Comparison of ENCODE assay signal across 28 cellular contexts in the genomic region with DNA sequence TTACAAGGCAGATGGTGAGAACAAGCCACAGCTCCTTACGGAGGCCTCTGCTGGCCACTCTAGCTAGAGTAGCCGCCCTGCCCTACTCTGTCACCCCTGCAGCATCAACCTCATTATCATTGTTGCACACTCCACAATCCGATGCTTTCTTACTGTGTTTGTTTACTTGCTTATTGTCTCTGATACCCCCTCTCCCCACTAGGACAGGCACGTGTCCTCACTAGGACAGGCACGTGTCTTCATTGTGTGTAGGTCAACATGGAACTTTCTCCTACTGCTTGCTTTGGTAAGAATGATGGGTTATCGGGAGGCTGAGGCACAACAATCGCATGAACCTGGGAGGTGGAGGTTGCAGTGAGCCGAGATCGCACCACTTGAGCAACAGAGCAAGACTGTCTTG.
"Had no signal": no experiment of that assay in that cellular context is flagged by ENCODE, and none has a peak within 500 bp of the region (broad histone marks: within the 10 kb centered on the region; RNA-seq: fewer than 3 reads in every experiment).

No MANE protein-coding gene starts in this region.

- DNase-seq: activated CD4-positive, alpha-beta memory T cell treated with anti-CD3 and anti-CD28 coated beads, Interleukin-2, amount 10 ng/mL, durations not matched to agents 7 days and 5 days; activated CD4-positive, alpha-beta T cell treated with anti-CD3 and anti-CD28 coated beads for 1 hour; activated CD4-positive, alpha-beta T cell treated with anti-CD3 and anti-CD28 coated beads for 48 hours; activated CD4-positive, CD25-positive, alpha-beta regulatory T cell; activated CD8-positive, alpha-beta memory T cell treated with anti-CD3 and anti-CD28 coated beads for 24 hours; activated CD8-positive, alpha-beta memory T cell treated with anti-CD3 and anti-CD28 coated beads, Interleukin-2, amount 10 ng/mL, durations not matched to agents 7 days and 5 days; activated CD8-positive, alpha-beta memory T cell treated with anti-CD3 and anti-CD28 coated beads, Interleukin-2, amount 50 U/mL, for 48 hours; activated effector memory CD4-positive, alpha-beta T cell treated with Interleukin-2 at 50 U/mL for 16 hours; activated naive CD4-positive, alpha-beta T cell treated with anti-CD3 and anti-CD28 coated beads for 36 hours; activated T-cell treated with anti-CD3 and anti-CD28 coated beads, Interleukin-2, amount 50 U/mL, for 48 hours; NCI-H1105; NCI-H1417 treated with DMSO at 0.1 percent for 48 hours; NCI-H187 treated with DMSO at 0.1 percent for 48 hours; NCI-H2081; NCI-H226; NCI-H446 treated with DMSO at 0.1 percent for 48 hours; NCI-H524; NCI-H69; NCI-H82; SHP77; SJCRH30; T1000; WERI-Rb-1 had no signal

- ATAC-seq: activated CD8-positive, alpha-beta memory T cell treated with anti-CD3 and anti-CD28 coated beads, Interleukin-2, amount 10 ng/mL, durations not matched to agents 7 days and 5 days; activated naive CD4-positive, alpha-beta T cell treated with anti-CD3 and anti-CD28 coated beads, Interleukin-2, amount 50 U/mL, for 72 hours; Panc1 had no signal

- H3K27me3 ChIP-seq: ascending aorta, cardiac muscle cell, SJCRH30 had no signal

- H3K27ac ChIP-seq: ascending aorta, cardiac muscle cell, SJCRH30, SK-N-MC, WERI-Rb-1 had no signal
